In genomic region chr7:133573554-133574265, GRCh38 we compare ENCODE assay signal across 35 cellular contexts.
"Had no signal": no experiment of that assay in that cellular context is flagged by ENCODE, and none has a peak within 500 bp of the region (broad histone marks: within the 10 kb centered on the region; RNA-seq: fewer than 3 reads in every experiment).

No MANE protein-coding gene starts in this region.

- H3K36me3 ChIP-seq: brain microvascular endothelial cell, Peyer's patch had no signal

- H3K36me3 Mint-ChIP-seq: activated CD4-positive, alpha-beta memory T cell treated with anti-CD3 and anti-CD28 coated beads for 36 hours; activated naive CD4-positive, alpha-beta T cell treated with anti-CD3 and anti-CD28 coated beads, Interleukin-2, amount 10 ng/mL, durations not matched to agents 7 days and 5 days had no signal

- H3K4me1 Mint-ChIP-seq: activated B cell treated with CpG ODN at 0.5 μM for 24 hours; activated naive CD4-positive, alpha-beta T cell treated with anti-CD3 and anti-CD28 coated beads, Interleukin-2, amount 10 ng/mL, durations not matched to agents 7 days and 5 days had no signal

- H3K4me3 ChIP-seq: Peyer's patch had no signal

- H3K4me1 ChIP-seq: Peyer's patch had no signal

- ATAC-seq: activated naive CD8-positive, alpha-beta T cell treated with anti-CD3 and anti-CD28 coated beads, Interleukin-2, amount 50 U/mL, for 24 hours; activated T-cell treated with anti-CD3 and anti-CD28 coated beads, Interleukin-2, amount 50 U/mL, for 4 hours; Right ventricle myocardium inferior had no signal

- DNase-seq: activated B cell treated with CpG ODN at 0.5 μM for 24 hours; activated CD4-positive, alpha-beta memory T cell treated with anti-CD3 and anti-CD28 coated beads for 36 hours; activated CD4-positive, alpha-beta T cell treated with anti-CD3 and anti-CD28 coated beads for 4 hours; activated CD4-positive, alpha-beta T cell treated with anti-CD3 and anti-CD28 coated beads, Interleukin-2, amount 50 U/mL, for 1 hour; activated CD4-positive, CD25-positive, alpha-beta regulatory T cell treated with anti-CD3 and anti-CD28 coated beads, Interleukin-2, amount 50 U/mL, for 72 hours; activated CD8-positive, alpha-beta memory T cell treated with anti-CD3 and anti-CD28 coated beads, Interleukin-2, amount 50 U/mL, for 4 hours; activated gamma-delta T cell treated with Interleukin-2 at 50 U/mL for 16 hours; activated naive CD4-positive, alpha-beta T cell treated with anti-CD3 and anti-CD28 coated beads, Interleukin-2, amount 10 ng/mL, durations not matched to agents 7 days and 5 days; activated naive CD8-positive, alpha-beta T cell treated with anti-CD3 and anti-CD28 coated beads, Interleukin-2, amount 50 U/mL, for 24 hours; activated T-cell treated with anti-CD3 and anti-CD28 coated beads for 4 hours; activated T-cell treated with anti-CD3 and anti-CD28 coated beads, Interleukin-2, amount 50 U/mL, for 4 hours; anterior cingulate cortex; brain microvascular endothelial cell; central memory CD4-positive, alpha-beta T cell; MV-4-11; NCI-H1092 treated with DMSO at 0.1 percent for 48 hours; NCI-H1417; NCI-H146; NCI-H187; NCI-H2029 treated with DMSO at 0.1 percent for 48 hours; NCI-H2107; NCI-H510A; NCI-H526; NCI-H82; Peyer's patch; RPMI8226; SIG-M5; SW 1271; T-helper 1 cell; T-helper 2 cell; T-helper 9 cell had no signal

- H3K4me3 Mint-ChIP-seq: activated B cell treated with CpG ODN at 0.5 μM for 24 hours; activated CD4-positive, alpha-beta memory T cell treated with anti-CD3 and anti-CD28 coated beads for 36 hours; activated naive CD4-positive, alpha-beta T cell treated with anti-CD3 and anti-CD28 coated beads, Interleukin-2, amount 10 ng/mL, durations not matched to agents 7 days and 5 days; activated naive CD8-positive, alpha-beta T cell; activated naive CD8-positive, alpha-beta T cell treated with anti-CD3 and anti-CD28 coated beads, Interleukin-2, amount 50 U/mL, for 24 hours; activated T-cell treated with anti-CD3 and anti-CD28 coated beads, Interleukin-2, amount 50 U/mL, for 4 hours; activated T-helper 1 cell treated with anti-CD3 and anti-CD28 coated beads, Interleukin-12 subunit alpha, Interleukin-12 subunit beta, Interleukin-2, Interleukin-4 antibody, amounts not matched to agents 30 ng/mL and 10 ng/mL and 1 ng/mL, durations not matched to agents 14 hours and 24 hours and 36 hours had no signal

- H3K27ac Mint-ChIP-seq: activated B cell treated with CpG ODN at 0.5 μM for 24 hours; activated CD4-positive, alpha-beta memory T cell treated with anti-CD3 and anti-CD28 coated beads for 36 hours; activated naive CD4-positive, alpha-beta T cell treated with anti-CD3 and anti-CD28 coated beads, Interleukin-2, amount 10 ng/mL, durations not matched to agents 7 days and 5 days; activated naive CD8-positive, alpha-beta T cell; activated naive CD8-positive, alpha-beta T cell treated with anti-CD3 and anti-CD28 coated beads, Interleukin-2, amount 50 U/mL, for 24 hours; activated T-helper 1 cell treated with anti-CD3 and anti-CD28 coated beads, Interleukin-12 subunit alpha, Interleukin-12 subunit beta, Interleukin-2, Interleukin-4 antibody, amounts not matched to agents 30 ng/mL and 10 ng/mL and 1 ng/mL, durations not matched to agents 14 hours and 24 hours and 36 hours had no signal

- H3K9me3 Mint-ChIP-seq: activated B cell treated with CpG ODN at 0.5 μM for 24 hours; activated CD4-positive, alpha-beta memory T cell treated with anti-CD3 and anti-CD28 coated beads for 36 hours; activated naive CD4-positive, alpha-beta T cell treated with anti-CD3 and anti-CD28 coated beads, Interleukin-2, amount 10 ng/mL, durations not matched to agents 7 days and 5 days; activated naive CD8-positive, alpha-beta T cell treated with anti-CD3 and anti-CD28 coated beads, Interleukin-2, amount 50 U/mL, for 24 hours; activated T-cell treated with anti-CD3 and anti-CD28 coated beads, Interleukin-2, amount 50 U/mL, for 4 hours; activated T-helper 1 cell treated with anti-CD3 and anti-CD28 coated beads, Interleukin-12 subunit alpha, Interleukin-12 subunit beta, Interleukin-2, Interleukin-4 antibody, amounts not matched to agents 30 ng/mL and 10 ng/mL and 1 ng/mL, durations not matched to agents 14 hours and 24 hours and 36 hours had no signal

- H3K9me3 ChIP-seq: Peyer's patch had no signal

- H3K27ac ChIP-seq: brain microvascular endothelial cell, Peyer's patch, VCaP had no signal

- H3K27me3 ChIP-seq: brain microvascular endothelial cell, Peyer's patch had no signal

- H3K27me3 Mint-ChIP-seq: activated B cell treated with CpG ODN at 0.5 μM for 24 hours; activated CD4-positive, alpha-beta memory T cell treated with anti-CD3 and anti-CD28 coated beads for 36 hours; activated naive CD4-positive, alpha-beta T cell treated with anti-CD3 and anti-CD28 coated beads, Interleukin-2, amount 10 ng/mL, durations not matched to agents 7 days and 5 days; activated naive CD8-positive, alpha-beta T cell; activated naive CD8-positive, alpha-beta T cell treated with anti-CD3 and anti-CD28 coated beads, Interleukin-2, amount 50 U/mL, for 24 hours had no signal
